17 cellular contexts compared by ENCODE assay signal in genomic region chr15:83732770-83733169, GRCh38.
DNase-seq lines count a peak whose midpoint lies in the region; ATAC-seq and TF ChIP-seq lines count a peak whose summit lies in the region.
"Had no signal": no experiment of that assay in that cellular context is flagged by ENCODE, and none has a peak within 500 bp of the region (broad histone marks: within the 10 kb centered on the region; RNA-seq: fewer than 3 reads in every experiment).

No MANE protein-coding gene starts in this region.

- H3K27ac ChIP-seq in body of pancreas (peak overlapping the region; percentile 8 to 66 (median 47)), neural cell (ENCODE audit: low read length) (no peak overlapping the region)

- no peaks in the 10 kb centered on the region for H3K9me2 ChIP-seq in neural cell (ENCODE audit: insufficient read depth, low read length)

- H3K4me3 Mint-ChIP-seq in Calu3 (ENCODE audit: low read depth, unreplicated experiment), result peak overlapping the region; percentile 40
- no peak overlapping the region for H3K4me3 Mint-ChIP-seq in activated naive CD8-positive, alpha-beta T cell treated with anti-CD3 and anti-CD28 coated beads, Interleukin-2, amount 50 U/mL, for 24 hours

- TF ChIP-seq CTCF in Calu3 (IDR thresholded peaks at IDR 0.05; ENCODE audit: unreplicated experiment), result no peak
- TF ChIP-seq CTCF in body of pancreas (IDR thresholded peaks at IDR 0.05), result no peak
- TF ChIP-seq CTCF in neural cell (IDR thresholded peaks at IDR 0.05; ENCODE audit: poor library complexity, severe bottlenecking), result no peak

- TF ChIP-seq RAD21 in neural cell (conservative IDR thresholded peaks at IDR 0.05), result no peak

- no peaks in the 10 kb centered on the region for H4K20me1 ChIP-seq in neural cell (ENCODE audit: insufficient read depth)

- peaks cover 26% of the 10 kb centered on the region for H3K4me1 Mint-ChIP-seq in Calu3 (ENCODE audit: low read depth, unreplicated experiment)
- no peaks in the 10 kb centered on the region for H3K4me1 Mint-ChIP-seq in activated naive CD8-positive, alpha-beta T cell treated with anti-CD3 and anti-CD28 coated beads, Interleukin-2, amount 50 U/mL, for 24 hours

- H3K36me3 Mint-ChIP-seq in Calu3 (ENCODE audit: insufficient read depth, unreplicated experiment), result no peaks in the 10 kb centered on the region
- H3K36me3 Mint-ChIP-seq in activated naive CD8-positive, alpha-beta T cell treated with anti-CD3 and anti-CD28 coated beads, Interleukin-2, amount 50 U/mL, for 24 hours (ENCODE audit: low read depth), result no peaks in the 10 kb centered on the region

- intact Hi-C loops in Calu3 (cut with micrococcal nuclease; ENCODE audit: unreplicated experiment), result loop anchor here (2.0 to 5.0 kb wide), 2 partner anchors 14 to 165 kb away; no protein-coding TSS in a partner anchor
- intact Hi-C loops in body of pancreas (cut with DNase I), result no loop called here

- H3K9me3 ChIP-seq in body of pancreas (no peaks in the 10 kb centered on the region), neural cell (ENCODE audit: low read length) (peaks cover 4% of the 10 kb centered on the region)

- TF ChIP-seq EP300 in neural cell (conservative IDR thresholded peaks at IDR 0.05; ENCODE audit: poor library complexity, severe bottlenecking), result peak; percentile 98

- H3K27me3 ChIP-seq in body of pancreas, result no peaks in the 10 kb centered on the region
- H3K27me3 ChIP-seq in neural cell (ENCODE audit: insufficient read depth, low read depth, low read length), result no peaks in the 10 kb centered on the region

- WGBS in body of pancreas, 2 donors, result 56 to 77% methylated on average over 4 of the region's 4 CpGs

- H3F3A ChIP-seq in neural cell (ENCODE audit: insufficient read depth, low read length, poor library complexity, severe bottlenecking), result no peaks in the 10 kb centered on the region

- ATAC-seq in body of pancreas, result peak; percentile 63
- no peak for ATAC-seq in esophagus mucosa
- no peak for ATAC-seq in activated naive CD8-positive, alpha-beta T cell treated with anti-CD3 and anti-CD28 coated beads, Interleukin-2, amount 50 U/mL, for 24 hours

- H3K4me3 ChIP-seq in body of pancreas (no peak overlapping the region), neural cell (ENCODE audit: low read length) (no peak overlapping the region)

- no peaks in the 10 kb centered on the region for H3K4me1 ChIP-seq in body of pancreas

- DNase-seq in Calu3 (no peak), NCI-H526 treated with DMSO at 0.1 percent for 48 hours (lab: John Stamatoyannopoulos, UW) (peak; percentile 91), body of pancreas (no peak), NCI-H2081 (lab: John Stamatoyannopoulos, UW) (no peak)
- DNase-seq in activated naive CD8-positive, alpha-beta T cell treated with anti-CD3 and anti-CD28 coated beads, Interleukin-2, amount 50 U/mL, for 24 hours, result no peak
- DNase-seq in effector CD4-positive, alpha-beta T cell, result no peak
- DNase-seq: C1 segment of cervical spinal cord, COR-L47, Karpas-422, MM.1S, NCI-H1105 treated with DMSO at 0.1 percent for 48 hours, NCI-H1694 treated with DMSO at 0.1 percent for 48 hours, NCI-H2171, NCI-H446, NCI-H774 had no signal

- no peaks in the 10 kb centered on the region for H3K27me3 Mint-ChIP-seq in Calu3 (ENCODE audit: unreplicated experiment)
- H3K27me3 Mint-ChIP-seq in activated naive CD8-positive, alpha-beta T cell treated with anti-CD3 and anti-CD28 coated beads, Interleukin-2, amount 50 U/mL, for 24 hours, result peaks cover 2% of the 10 kb centered on the region

- no peak overlapping the region for H2AFZ ChIP-seq in neural cell (ENCODE audit: low read depth, low read length)

- peak overlapping the region; percentile 26 for H3K4me2 ChIP-seq in neural cell (ENCODE audit: low read length)

- BruUV-seq in Calu3 (replicated peaks; lab: Mats Ljungman, UMichigan), result TSS peak; percentile 74

- CTCF ChIA-PET in Calu3 (lab: Charles Lee), result interaction anchor here (0.9 to 1.1 kb wide), 2 partner anchors 10 to 161 kb away, joined by 3 read pairs; no protein-coding TSS in a partner anchor

- no peak overlapping the region for H3K9ac ChIP-seq in neural cell (ENCODE audit: low read length)

- TF ChIP-seq POLR2A in body of pancreas (IDR thresholded peaks at IDR 0.05), result no peak

- H3K36me3 ChIP-seq in body of pancreas (replicated peaks in 1 of 2; ENCODE audit: insufficient read depth in 1 of 2, low read depth in 2 of 2) (no peaks in the 10 kb centered on the region), neural cell (ENCODE audit: insufficient read depth, low read length) (no peaks in the 10 kb centered on the region)

- peaks cover 6% of the 10 kb centered on the region for H3K9me3 Mint-ChIP-seq in Calu3 (ENCODE audit: low read depth, unreplicated experiment)
- H3K9me3 Mint-ChIP-seq in activated naive CD8-positive, alpha-beta T cell treated with anti-CD3 and anti-CD28 coated beads, Interleukin-2, amount 50 U/mL, for 24 hours, result no peaks in the 10 kb centered on the region

- no peaks in the 10 kb centered on the region for H3K79me2 ChIP-seq in neural cell (replicated peaks; ENCODE audit: insufficient read depth, low read length)

- H3K27ac Mint-ChIP-seq in Calu3 (ENCODE audit: unreplicated experiment), result peak overlapping the region; percentile 86
- no peak overlapping the region for H3K27ac Mint-ChIP-seq in activated naive CD8-positive, alpha-beta T cell treated with anti-CD3 and anti-CD28 coated beads, Interleukin-2, amount 50 U/mL, for 24 hours

TF ChIP-seq in neural cell, 6 proteins besides CTCF, POLR2A, EP300 and RAD21:
- no peak for TF ChIP-seq SMC3 (conservative IDR thresholded peaks at IDR 0.05; ENCODE audit: poor library complexity)
- TF ChIP-seq, protein P1, sequence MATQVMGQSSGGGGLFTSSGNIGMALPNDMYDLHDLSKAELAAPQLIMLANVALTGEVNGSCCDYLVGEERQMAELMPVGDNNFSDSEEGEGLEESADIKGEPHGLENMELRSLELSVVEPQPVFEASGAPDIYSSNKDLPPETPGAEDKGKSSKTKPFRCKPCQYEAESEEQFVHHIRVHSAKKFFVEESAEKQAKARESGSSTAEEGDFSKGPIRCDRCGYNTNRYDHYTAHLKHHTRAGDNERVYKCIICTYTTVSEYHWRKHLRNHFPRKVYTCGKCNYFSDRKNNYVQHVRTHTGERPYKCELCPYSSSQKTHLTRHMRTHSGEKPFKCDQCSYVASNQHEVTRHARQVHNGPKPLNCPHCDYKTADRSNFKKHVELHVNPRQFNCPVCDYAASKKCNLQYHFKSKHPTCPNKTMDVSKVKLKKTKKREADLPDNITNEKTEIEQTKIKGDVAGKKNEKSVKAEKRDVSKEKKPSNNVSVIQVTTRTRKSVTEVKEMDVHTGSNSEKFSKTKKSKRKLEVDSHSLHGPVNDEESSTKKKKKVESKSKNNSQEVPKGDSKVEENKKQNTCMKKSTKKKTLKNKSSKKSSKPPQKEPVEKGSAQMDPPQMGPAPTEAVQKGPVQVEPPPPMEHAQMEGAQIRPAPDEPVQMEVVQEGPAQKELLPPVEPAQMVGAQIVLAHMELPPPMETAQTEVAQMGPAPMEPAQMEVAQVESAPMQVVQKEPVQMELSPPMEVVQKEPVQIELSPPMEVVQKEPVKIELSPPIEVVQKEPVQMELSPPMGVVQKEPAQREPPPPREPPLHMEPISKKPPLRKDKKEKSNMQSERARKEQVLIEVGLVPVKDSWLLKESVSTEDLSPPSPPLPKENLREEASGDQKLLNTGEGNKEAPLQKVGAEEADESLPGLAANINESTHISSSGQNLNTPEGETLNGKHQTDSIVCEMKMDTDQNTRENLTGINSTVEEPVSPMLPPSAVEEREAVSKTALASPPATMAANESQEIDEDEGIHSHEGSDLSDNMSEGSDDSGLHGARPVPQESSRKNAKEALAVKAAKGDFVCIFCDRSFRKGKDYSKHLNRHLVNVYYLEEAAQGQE (IDR thresholded peaks at IDR 0.05; ENCODE audit: borderline replicate concordance), result peak; percentile 83
- peak; percentile 96 for TF ChIP-seq POLR2AphosphoS5 (IDR thresholded peaks at IDR 0.05)
TF ChIP-seq in neural cell: peak in this region for 2.
